Comparison of ENCODE assay signal across 8 cellular contexts in genomic region chr11:78310500-78310909, GRCh38.
A peak's percentile ranks its signal among the peaks of the same experiment; 100 is the strongest.
DNase-seq lines count a peak whose midpoint lies in the region; ATAC-seq, FAIRE-seq and TF ChIP-seq lines count a peak whose summit lies in the region.

No MANE protein-coding gene starts in this region.

- H3K27me3 Mint-ChIP-seq in memory B cell = no peaks in the 10 kb centered on the region

- peak overlapping the region; percentile 59 for H2AFZ ChIP-seq in GM23248

- H3F3A ChIP-seq in GM23248 (ENCODE audit: insufficient read depth) = peaks cover 5% of the 10 kb centered on the region; the same call in 1 of the 2 replicates

- H3K4me3 ChIP-seq in GM12864 (ENCODE audit: low read depth, low read length) (no peak overlapping the region), GM23248 (peak overlapping the region; percentile 37; the same call in 1 of the 2 replicates)

- peak overlapping the region; percentile 19; the same call in 1 of the 2 replicates for H3K9ac ChIP-seq in GM23248

- H3K27me3 ChIP-seq in GM23248 (replicated peaks; ENCODE audit: insufficient read depth) = no peaks in the 10 kb centered on the region

- peaks cover 5% of the 10 kb centered on the region for H3K36me3 Mint-ChIP-seq in memory B cell

- peaks cover 35% of the 10 kb centered on the region for H3K4me1 Mint-ChIP-seq in memory B cell

- FAIRE-seq in frontal cortex (lab: Jason Lieb, UNC) = no peak

- H3K27ac Mint-ChIP-seq in memory B cell = peak overlapping the region; percentile 61

- H4K20me1 ChIP-seq in GM23248 (ENCODE audit: insufficient read depth) = no peaks in the 10 kb centered on the region

- peak overlapping the region; percentile 51 for H3K4me3 Mint-ChIP-seq in memory B cell

- peak; percentile 64 for ATAC-seq in memory B cell (ENCODE audit: low read depth)

- no peak for TF ChIP-seq CTCF in GM12864 (IDR thresholded peaks at IDR 0.05; ENCODE audit: low read depth, low read length, missing control alignments)

- no peak overlapping the region for H3K27ac ChIP-seq in GM23248

- no peaks in the 10 kb centered on the region for H3K9me3 ChIP-seq in GM23248 (ENCODE audit: low read depth)

- in situ Hi-C loops in GM23248 (cut with MboI) = no loop called here

- peak overlapping the region; percentile 30 for H3K4me2 ChIP-seq in GM23248 (ENCODE audit: unreplicated experiment)

- 11 to 17% methylated on average over 6 of the region's 6 CpGs for WGBS in GM23248 (ENCODE audit: low coverage in 1 of 2, low lambda C conversion rate in 2 of 2, missing lambda C conversion rate in 2 of 2), 2 experiments

- H3K36me3 ChIP-seq in GM23248 (ENCODE audit: low read depth) = no peaks in the 10 kb centered on the region

- no peaks in the 10 kb centered on the region for H3K9me2 ChIP-seq in GM23248 (ENCODE audit: insufficient read depth)

- DNase-seq in GM12864 (ENCODE audit: low read depth) (peak; percentile 73), GM23248 (peak; percentile 54), NCI-H526 treated with DMSO at 0.1 percent for 48 hours (lab: John Stamatoyannopoulos, UW) (peak; percentile 73), memory B cell (ENCODE audit: low spot score in 2 of 2) (no peak), NCI-H524 (lab: John Stamatoyannopoulos, UW) (no peak), HT-29 (ENCODE audit: low spot score) (no peak), SKM-1 (lab: John Stamatoyannopoulos, UW; ENCODE audit: unreplicated experiment) (no peak), frontal cortex (ENCODE audit: low spot score in 2 of 2) (no peak)

- no peaks in the 10 kb centered on the region for H3K9me3 Mint-ChIP-seq in memory B cell

- H3K79me2 ChIP-seq in GM23248 (ENCODE audit: insufficient read depth) = no peaks in the 10 kb centered on the region; the same call in 1 of the 2 replicates

- peaks cover 14% of the 10 kb centered on the region for H3K4me1 ChIP-seq in GM23248 (ENCODE audit: insufficient read depth)

Comparison
In these comparisons a context has a peak if more than half of its experiments do, and no peak if none do; other contexts are left out.
1. DNase-seq: peak in GM12864 (single experiment), GM23248 (single experiment) and NCI-H526 treated with DMSO at 0.1 percent for 48 hours (single experiment); none in memory B cell (0 of 2), NCI-H524 (0 of 2), HT-29 (single experiment), SKM-1 (single experiment) and frontal cortex (0 of 2).